13 cellular contexts compared by ENCODE assay signal in genomic region chr16:70701036-70701435, GRCh38. TPM values are rescaled to one million over a fixed set of nuclear protein-coding genes. Genes with fewer than 3 reads are reported as not detected.
DNase-seq lines count a peak whose midpoint lies in the region; ATAC-seq and TF ChIP-seq lines count a peak whose summit lies in the region.
"Had no signal": no experiment of that assay in that cellular context is flagged by ENCODE, and none has a peak within 500 bp of the region (broad histone marks: within the 10 kb centered on the region; RNA-seq: fewer than 3 reads in every experiment).

No MANE protein-coding gene starts in this region.

- no peak for TF ChIP-seq POLR2A in uterus (IDR thresholded peaks at IDR 0.05)

- no peak overlapping the region for H2AFZ ChIP-seq in osteoblast (ENCODE audit: low read length)

- H3K4me1 ChIP-seq in right atrium auricular region = peaks cover 0 to 82% of the 10 kb centered on the region in 2 donors
- peaks cover 60% of the 10 kb centered on the region for H3K4me1 ChIP-seq in osteoblast (ENCODE audit: insufficient read depth, low read length)
- peaks cover 11 to 24% of the 10 kb centered on the region in 2 donors for H3K4me1 ChIP-seq in uterus

- peaks cover 6% of the 10 kb centered on the region for H3K79me2 ChIP-seq in osteoblast (ENCODE audit: insufficient read depth, low read length)

- H3K4me2 ChIP-seq in osteoblast (ENCODE audit: insufficient read depth, low read length) = no peak overlapping the region

- H3K4me3 ChIP-seq in right atrium auricular region = no peak overlapping the region
- no peak overlapping the region for H3K4me3 ChIP-seq in coronary artery
- H3K4me3 ChIP-seq in osteoblast (ENCODE audit: insufficient read depth, low read length) = no peak overlapping the region
- no peak overlapping the region for H3K4me3 ChIP-seq in uterus

- no peaks in the 10 kb centered on the region for H4K20me1 ChIP-seq in osteoblast (ENCODE audit: insufficient read depth, low read length)

- intact Hi-C loops in Right ventricle myocardium inferior (cut with DNase I) (no loop called here), uterus (cut with DNase I; ENCODE audit: low total_unique reads) (no loop called here)

- H3K27me3 ChIP-seq in right atrium auricular region = no peaks in the 10 kb centered on the region
- H3K27me3 ChIP-seq in osteoblast (ENCODE audit: insufficient read depth, low read length) = no peaks in the 10 kb centered on the region
- H3K27me3 ChIP-seq in uterus = no peaks in the 10 kb centered on the region

- no peak for DNase-seq in right atrium auricular region (ENCODE audit: low spot score)
- DNase-seq in Right ventricle myocardium inferior (ENCODE audit: missing footprints) = no peak
- DNase-seq in coronary artery (ENCODE audit: low spot score) = no peak
- DNase-seq in osteoblast (ENCODE audit: insufficient read length, low spot score, missing footprints) = peak; percentile 87
- no peak for DNase-seq in uterus
- DNase-seq in NCI-H510A (lab: John Stamatoyannopoulos, UW) = no peak
- no peak for DNase-seq in activated effector memory CD4-positive, alpha-beta T cell treated with Interleukin-2 at 50 U/mL for 16 hours
- no peak for DNase-seq in superior temporal gyrus (ENCODE audit: extremely low spot score)
- DNase-seq: activated CD4-positive, alpha-beta T cell treated with anti-CD3 and anti-CD28 coated beads, Interleukin-2, amount 10 ng/mL, durations not matched to agents 24 days and 14 days; activated naive CD4-positive, alpha-beta T cell treated with anti-CD3 and anti-CD28 coated beads, Interleukin-2, amount 10 ng/mL, durations not matched to agents 7 days and 5 days; effector memory CD4-positive, alpha-beta T cell; MM.1S; NCI-H82 had no signal

- no peak for ATAC-seq in Right ventricle myocardium inferior

- H3K36me3 ChIP-seq in right atrium auricular region (no peaks in the 10 kb centered on the region), osteoblast (ENCODE audit: insufficient read depth, low read length) (peaks cover 4% of the 10 kb centered on the region), uterus (no peaks in the 10 kb centered on the region)

- TF ChIP-seq CTCF in right atrium auricular region (IDR thresholded peaks at IDR 0.05) (no peak), coronary artery (IDR thresholded peaks at IDR 0.05) (no peak), osteoblast (IDR thresholded peaks at IDR 0.05; ENCODE audit: extremely low read depth, low read depth, low read length) (no peak), uterus (IDR thresholded peaks at IDR 0.05) (no peak)

- H3K9me3 ChIP-seq in right atrium auricular region (no peaks in the 10 kb centered on the region), osteoblast (ENCODE audit: low read depth, low read length) (no peaks in the 10 kb centered on the region), uterus (no peaks in the 10 kb centered on the region)

- peak overlapping the region; percentile 76 to 85 for H3K27ac ChIP-seq in right atrium auricular region
- peak overlapping the region; percentile 95 to 96 for H3K27ac ChIP-seq in coronary artery
- H3K27ac ChIP-seq in osteoblast (ENCODE audit: low read depth, low read length) = peak overlapping the region; percentile 61
- peak overlapping the region; percentile 94 to 96 for H3K27ac ChIP-seq in uterus

RNA-seq across cellular contexts. Expression of gene MTSS2, which starts 15.2 kb away (rescaled TPM):
- 10 to 100 TPM; 35.3 to 44.7 TPM for total RNA-seq in right atrium auricular region
- 88.4 TPM for total RNA-seq in Right ventricle myocardium inferior
- total RNA-seq in osteoblast = 54.2 and 56.5 TPM in 2 replicates
- 100 to 1,000 TPM in 1 of 4 donors, 10 to 100 TPM in 3; 11.2 to 142 (median 18.2) TPM for total RNA-seq in uterus

RNA-seq across cellular contexts. Expression of gene IL34, which starts 54.7 kb away (rescaled TPM):
- total RNA-seq in right atrium auricular region (1 to 10 TPM in 1 of 2 donors, under 1 TPM in 1; 0.39 to 2.2 TPM), Right ventricle myocardium inferior (2.0 TPM), osteoblast (5.6 and 9.4 TPM in 2 replicates), uterus (1 to 10 TPM in 3 of 4 donors, not detected in 1; 3.3 to 9.4 (median 9.0) TPM)
